In genomic region chr1:228781161-228781771, GRCh38 we compare ENCODE assay signal across 9 cellular contexts. TPM values are rescaled to one million over a fixed set of nuclear protein-coding genes. Genes with fewer than 3 reads are reported as not detected.
DNase-seq lines count a peak whose midpoint lies in the region; ATAC-seq, FAIRE-seq and TF ChIP-seq lines count a peak whose summit lies in the region.
"Had no signal": no experiment of that assay in that cellular context is flagged by ENCODE, and none has a peak within 500 bp of the region (broad histone marks: within the 10 kb centered on the region; RNA-seq: fewer than 3 reads in every experiment).

No MANE protein-coding gene starts in this region.

- no peak overlapping the region for H3K18ac ChIP-seq in H1 (ENCODE audit: extremely low read depth, low read length)

- no peaks in the 10 kb centered on the region for H3K4me1 ChIP-seq in H1 (replicated peaks in 1 of 4; ENCODE audit: control insufficient read depth in 3 of 4, insufficient read depth in 4 of 4, low read length in 3 of 4)

- intact Hi-C loops in sciatic nerve (cut with DNase I): no loop called here

- no peak for TF ChIP-seq RAD21 in H1 (IDR thresholded peaks at IDR 0.05 in 1 of 2, conservative IDR thresholded peaks at IDR 0.05 in 1 of 2; ENCODE audit: low read depth in 2 of 2, low read length in 2 of 2)

- no peak for TF ChIP-seq CTCF in H1 (IDR thresholded peaks at IDR 0.05; ENCODE audit: control extremely low read depth in 1 of 3, insufficient read depth in 1 of 3, low read depth in 1 of 3, low read length in 3 of 3)

- no peak overlapping the region for H4K8ac ChIP-seq in H1 (ENCODE audit: extremely low read depth, insufficient read depth, low read length)

- H3K4me3 ChIP-seq in H1 (ENCODE audit: extremely low read depth in 1 of 4, insufficient read depth in 2 of 4, low read depth in 3 of 4, low read length in 4 of 4): no peak overlapping the region
- H3K4me3 ChIP-seq: coronary artery had no signal

- H2AFZ ChIP-seq in H1 (ENCODE audit: low read length): peak overlapping the region; percentile 92

- no peak overlapping the region for H3K14ac ChIP-seq in H1 (ENCODE audit: insufficient read length)

- H2BK20ac ChIP-seq in H1 (ENCODE audit: low read length): no peak overlapping the region

- no peaks in the 10 kb centered on the region for H3K36me3 ChIP-seq in H1 (ENCODE audit: control insufficient read depth in 2 of 4, insufficient read depth in 4 of 4, low read length in 3 of 4)

- ATAC-seq in sciatic nerve: peak; percentile 16
- no peak for ATAC-seq in HG03196 (IDR thresholded peaks at IDR 0.05; ENCODE audit: unreplicated experiment)
- ATAC-seq: T-helper 17 cell had no signal

- H3K27ac ChIP-seq in H1 (ENCODE audit: low read depth, low read length): no peak overlapping the region
- H3K27ac ChIP-seq: coronary artery had no signal

- H2AK5ac ChIP-seq in H1 (ENCODE audit: low read depth, low read length): no peak overlapping the region

- 86% methylated on average over 8 of the region's 8 CpGs; no CpG with 5 or more reads in 1 of the 2 experiments for WGBS in H1 (ENCODE audit: extremely low coverage in 1 of 2, insufficient coverage in 1 of 2, insufficient read length in 1 of 2, insufficient replicate concordance in 2 of 2, low coverage in 1 of 2, low lambda C conversion rate in 2 of 2, missing lambda C conversion rate in 1 of 2), 2 experiments

- no peaks in the 10 kb centered on the region for H3K9me3 ChIP-seq in H1 (ENCODE audit: insufficient read depth in 2 of 2, low read depth in 1 of 2, low read length in 1 of 2)

- no peak overlapping the region for H2BK5ac ChIP-seq in H1 (ENCODE audit: low read depth, low read length)

- H3K27me3 ChIP-seq in H1 (replicated peaks in 1 of 4; ENCODE audit: control insufficient read depth in 3 of 4, extremely low read depth in 1 of 4, insufficient read depth in 3 of 4, low read length in 3 of 4): no peaks in the 10 kb centered on the region; a peak in 1 of 7 replicates

- H3K79me1 ChIP-seq in H1 (ENCODE audit: low read depth, low read length): peaks cover 6% of the 10 kb centered on the region; the same call in 1 of the 2 replicates

- no peak overlapping the region for H2BK15ac ChIP-seq in H1 (ENCODE audit: low read length)

- POLR2A ChIA-PET in H1 (lab: Charles Lee; ENCODE audit: partially characterized antibody): interaction anchor here (0.6 kb wide), 1 partner anchor 17 kb away, joined by 3 read pairs; no protein-coding TSS in a partner anchor

- no peak overlapping the region for H4K5ac ChIP-seq in H1 (ENCODE audit: insufficient read length, low read depth, low read length)

- DNase-seq in GM03348 (ENCODE audit: low spot score) (peak; percentile 18), NCI-H2171 (lab: John Stamatoyannopoulos, UW) (peak; percentile 86), H1 (ENCODE audit: low read depth in 1 of 2, low spot score in 2 of 2) (no peak), sciatic nerve (ENCODE audit: low spot score) (no peak), T-helper 9 cell (no peak), middle frontal gyrus (ENCODE audit: extremely low spot score, low spot score) (no peak)
- DNase-seq: T-helper 17 cell had no signal

- H3K79me2 ChIP-seq in H1 (ENCODE audit: control insufficient read depth in 1 of 2, insufficient read depth in 2 of 2, low read length in 2 of 2): no peaks in the 10 kb centered on the region

- no peak overlapping the region for H3K23ac ChIP-seq in H1 (ENCODE audit: insufficient read length)

- H3K4me2 ChIP-seq in H1 (ENCODE audit: insufficient read depth in 1 of 2, low read depth in 2 of 2, low read length in 2 of 2): no peak overlapping the region

- no peak overlapping the region for H2BK12ac ChIP-seq in H1 (ENCODE audit: low read depth, low read length)

- no peak overlapping the region for H3K56ac ChIP-seq in H1 (replicated peaks; ENCODE audit: insufficient read length, low read depth, low read length)

- TF ChIP-seq EP300 in H1 (IDR thresholded peaks at IDR 0.05; ENCODE audit: borderline replicate concordance in 1 of 2, low read depth in 2 of 2, low read length in 2 of 2): no peak

- TF ChIP-seq POLR2A in H1 (IDR thresholded peaks at IDR 0.05; ENCODE audit: control extremely low read depth in 1 of 2, low read depth in 2 of 2, low read length in 2 of 2): no peak

- no peak overlapping the region for H3K4ac ChIP-seq in H1 (replicated peaks; ENCODE audit: insufficient read length, low read depth, low read length)

- peaks cover 12% of the 10 kb centered on the region; the same call in 1 of the 2 replicates for H3K23me2 ChIP-seq in H1 (ENCODE audit: low read depth, low read length)

- CTCF ChIA-PET in H1 (lab: Charles Lee; ENCODE audit: partially characterized antibody): interaction anchor here (1.1 to 1.2 kb wide), 2 partner anchors 47 to 205 kb away, joined by 4 read pairs; no protein-coding TSS in a partner anchor

- FAIRE-seq in H1 (lab: Jason Lieb, UNC): no peak

- peaks cover 0 to 12% of the 10 kb centered on the region in 2 experiments for H4K20me1 ChIP-seq in H1 (replicated peaks in 1 of 2; ENCODE audit: control insufficient read depth in 1 of 2, insufficient read depth in 2 of 2, low read length in 2 of 2)

- H2BK120ac ChIP-seq in H1 (replicated peaks; ENCODE audit: low read depth, low read length): no peak overlapping the region

- H4K91ac ChIP-seq in H1 (replicated peaks; ENCODE audit: insufficient read length, low read length): no peak overlapping the region

- no peak overlapping the region for H3K9ac ChIP-seq in H1 (replicated peaks in 1 of 4; ENCODE audit: extremely low read depth in 1 of 4, low read depth in 3 of 4, low read length in 3 of 4)

TF ChIP-seq in H1, 55 proteins besides CTCF, POLR2A, EP300 and RAD21:
- TF ChIP-seq RBBP5 (IDR thresholded peaks at IDR 0.05; ENCODE audit: borderline replicate concordance, low read depth, low read length) (no peak), TCF12 (IDR thresholded peaks at IDR 0.05; ENCODE audit: low read depth, low read length) (no peak), JUN (IDR thresholded peaks at IDR 0.05; ENCODE audit: low read depth, low read length) (no peak), KDM5A (IDR thresholded peaks at IDR 0.05; ENCODE audit: low read length) (no peak), HDAC6 (IDR thresholded peaks at IDR 0.05; ENCODE audit: low read depth, low read length) (no peak), USF2 (IDR thresholded peaks at IDR 0.05; ENCODE audit: low read length) (no peak), CBX8 (IDR thresholded peaks at IDR 0.05; ENCODE audit: borderline replicate concordance, low read depth, low read length) (no peak)

RNA-seq across cellular contexts. Expression of gene RHOU, which starts 46.0 kb away (rescaled TPM):
- 3.4 and 3.5 TPM in 2 replicates for total RNA-seq in H1 (2021; fragmentation: NEBNext Ultra II Directional; extraction: Animal tissue kit (Norgen Biotek cat#: 25700))
- 3.0 TPM in 2 replicates for polyA plus RNA-seq in H1 (2011; rRNA removed)
- polyA plus RNA-seq in H1 (2011; cell fraction: cytosol; rRNA removed): 2.5 TPM
- polyA plus RNA-seq in H1 (2011; cell fraction: nucleus; rRNA removed): 1.7 TPM
- polyA plus RNA-seq in H1 (2012, experiment 1 of 2): 3.1 to 4.5 TPM (median 3.6 TPM) in 4 replicates
- polyA plus RNA-seq in H1 (2012, experiment 2 of 2): 0.60 TPM
- 2.9 TPM for polyA plus RNA-seq in H1 (2013, experiment 1 of 2)
- 3.3 TPM for polyA plus RNA-seq in H1 (2013, experiment 2 of 2)
- polyA minus RNA-seq in H1 (2011; rRNA and poly(A)+ RNA removed): 4.1 and 5.0 TPM in 2 replicates
- 2.9 TPM for polyA minus RNA-seq in H1 (2011; cell fraction: cytosol; rRNA and poly(A)+ RNA removed)
- polyA minus RNA-seq in H1 (2011; cell fraction: nucleus; rRNA and poly(A)+ RNA removed): 1.8 TPM
- total RNA-seq in sciatic nerve: 21.8 TPM

Comparison
In these comparisons a context has a peak if more than half of its experiments do, and no peak if none do; other contexts are left out.
1. DNase-seq: peak in GM03348 (single experiment) and NCI-H2171 (single experiment); none in H1 (0 of 2), sciatic nerve (single experiment), T-helper 9 cell (single experiment) and middle frontal gyrus (single experiment).